In genomic region chrX:103464774-103465117, GRCh38 we compare ENCODE assay signal across 8 cellular contexts. TPM values are rescaled to one million over a fixed set of nuclear protein-coding genes. Genes with fewer than 3 reads are reported as not detected.
DNase-seq lines count a peak whose midpoint lies in the region; ATAC-seq and TF ChIP-seq lines count a peak whose summit lies in the region.

No MANE protein-coding gene starts in this region.

- H3K4me2 ChIP-seq in OCI-LY3 (ENCODE audit: low read length) (peak overlapping the region; percentile 86), fibroblast of lung (ENCODE audit: extremely low read depth, insufficient read depth, low read length) (peak overlapping the region; percentile 71)

- H3K36me3 ChIP-seq in OCI-LY3 (replicated peaks; ENCODE audit: low read depth, low read length), result no peaks in the 10 kb centered on the region
- H3K36me3 ChIP-seq in fibroblast of lung (ENCODE audit: control insufficient read depth, insufficient read depth, low read length), result no peaks in the 10 kb centered on the region
- H3K36me3 ChIP-seq in stomach, result no peaks in the 10 kb centered on the region

- H3K36me3 Mint-ChIP-seq in neural crest cell (ENCODE audit: low read depth), result peaks cover 4% of the 10 kb centered on the region

- WGBS in stomach, 5 donors, result 0 to 14% (median 2%) methylated on average over 3 of the region's 3 CpGs

- intact Hi-C loops in stomach (cut with DNase I; ENCODE audit: low total_unique reads), result loop anchor here (10.0 kb wide), 1 partner anchor 130 kb away; the partner anchor contains the start of gene TCEAL7

- H3K27me3 Mint-ChIP-seq in neural crest cell (ENCODE audit: low read depth), result no peaks in the 10 kb centered on the region

- peaks cover 13% of the 10 kb centered on the region for H3K4me1 Mint-ChIP-seq in neural crest cell

- H3K4me3 Mint-ChIP-seq in neural crest cell, result peak overlapping the region; percentile 54

- H3K4me1 ChIP-seq in OCI-LY3 (ENCODE audit: low read length) (peaks cover 2% of the 10 kb centered on the region; the same call in 1 of the 2 replicates), fibroblast of lung (ENCODE audit: control insufficient read depth, extremely low read depth, insufficient read depth, low read length) (peaks cover 2% of the 10 kb centered on the region), stomach (no peaks in the 10 kb centered on the region)

- peak overlapping the region; percentile 28; the same call in 1 of the 2 replicates for H2AFZ ChIP-seq in OCI-LY3 (ENCODE audit: low read depth, low read length)
- H2AFZ ChIP-seq in fibroblast of lung (ENCODE audit: low read length), result peak overlapping the region; percentile 59

- peaks cover 2% of the 10 kb centered on the region for H3K9me3 Mint-ChIP-seq in neural crest cell

- ATAC-seq in GM19455 (IDR thresholded peaks at IDR 0.05; ENCODE audit: unreplicated experiment), result peak; percentile 92
- ATAC-seq in HG03575 (IDR thresholded peaks at IDR 0.05; ENCODE audit: extremely low read depth, insufficient number of reproducible peaks, low FRiP score, unreplicated experiment), result peak; percentile 84

- TF ChIP-seq POLR2A in stomach (IDR thresholded peaks at IDR 0.05), result no peak

- no peak overlapping the region for H3K27ac ChIP-seq in OCI-LY3 (ENCODE audit: low read length)
- H3K27ac ChIP-seq in fibroblast of lung (ENCODE audit: insufficient read depth, low read length), result no peak overlapping the region
- H3K27ac ChIP-seq in stomach, result no peak overlapping the region

- TF ChIP-seq CTCF in OCI-LY3 (IDR thresholded peaks at IDR 0.05; ENCODE audit: low read depth, low read length) (peak; percentile 70), fibroblast of lung (conservative IDR thresholded peaks at IDR 0.05 in 1 of 2, IDR thresholded peaks at IDR 0.05 in 1 of 2; ENCODE audit: low read depth in 1 of 2, low read length in 2 of 2) (peak; percentile 71 to 78), neural crest cell (conservative IDR thresholded peaks at IDR 0.05) (peak; percentile 78), stomach (IDR thresholded peaks at IDR 0.05) (peak in 5 of 7 experiments; percentile 46 to 70 (median 66))

- H4K20me1 ChIP-seq in OCI-LY3 (ENCODE audit: insufficient read depth, low read length) (no peaks in the 10 kb centered on the region), fibroblast of lung (ENCODE audit: control insufficient read depth, extremely low read depth, insufficient read depth, low read length) (no peaks in the 10 kb centered on the region)

- H3K9me3 ChIP-seq in OCI-LY3 (ENCODE audit: insufficient read depth, low read length) (no peaks in the 10 kb centered on the region), fibroblast of lung (ENCODE audit: control insufficient read depth, insufficient read depth, low read depth, low read length) (no peaks in the 10 kb centered on the region), stomach (peaks cover 0 to 4% (median 2%) of the 10 kb centered on the region in 4 donors)

- H3K9ac ChIP-seq in OCI-LY3 (ENCODE audit: low read length) (peak overlapping the region; percentile 43), fibroblast of lung (ENCODE audit: insufficient read depth, low read length) (no peak overlapping the region)

- no peaks in the 10 kb centered on the region for H3K79me2 ChIP-seq in OCI-LY3 (ENCODE audit: low read length)
- no peaks in the 10 kb centered on the region for H3K79me2 ChIP-seq in fibroblast of lung (ENCODE audit: control insufficient read depth, insufficient read depth, low read length)

- no peak for TF ChIP-seq EP300 in stomach (IDR thresholded peaks at IDR 0.05)

- DNase-seq in COLO668 (lab: John Stamatoyannopoulos, UW; ENCODE audit: unreplicated experiment) (peak; percentile 17), activated T-cell treated with anti-CD3 and anti-CD28 coated beads for 48 hours (ENCODE audit: low read depth) (peak; percentile 54), fibroblast of lung (ENCODE audit: low read depth in 2 of 2) (peak; percentile 53 to 77), neural crest cell (ENCODE audit: low read depth, low spot score) (peak; percentile 66), stomach (peak; percentile 74)

- peak overlapping the region; percentile 57 for H3K27ac Mint-ChIP-seq in neural crest cell (ENCODE audit: unreplicated experiment)

- H3K4me3 ChIP-seq in OCI-LY3 (ENCODE audit: low read length) (peak overlapping the region; percentile 73), fibroblast of lung (replicated peaks in 1 of 4; ENCODE audit: control extremely low read depth in 1 of 4, insufficient read depth in 1 of 4, low read depth in 3 of 4, low read length in 4 of 4) (peak overlapping the region in 3 of 4 experiments; percentile 8 to 44 (median 10)), stomach (peak overlapping the region; percentile 16 to 29 (median 28))

- H3K27me3 ChIP-seq in OCI-LY3 (ENCODE audit: low read depth, low read length) (no peaks in the 10 kb centered on the region), fibroblast of lung (ENCODE audit: control insufficient read depth, insufficient read depth, low read length) (no peaks in the 10 kb centered on the region), stomach (no peaks in the 10 kb centered on the region)

RNA-seq across cellular contexts. Expression of gene RAB40A, which starts 54.5 kb away (rescaled TPM):
- under 0.01 and 0.17 TPM in 2 replicates for total RNA-seq in fibroblast of lung
- polyA plus RNA-seq in fibroblast of lung, result 0.06 and 0.07 TPM in 2 replicates
- polyA plus RNA-seq in fibroblast of lung (2012), result 0.35 and 0.48 TPM in 2 replicates
- polyA minus RNA-seq in fibroblast of lung (ENCODE audit: low replicate concordance), result not detected in 2 replicates
- 0.34 and 0.70 TPM in 2 replicates for total RNA-seq in neural crest cell
- total RNA-seq in stomach, result under 1 TPM in 2 of 5 donors, not detected in 3; 0.58 to 0.73 TPM
- under 1 TPM; 0.19 to 0.98 (median 0.61) TPM for polyA plus RNA-seq in stomach

Comparison
In these comparisons a context has a peak if more than half of its experiments do, and no peak if none do; other contexts are left out.
1. DNase-seq: peak in every context shown above with its lines; median percentile 74 in stomach; 66 in neural crest cell; 65 in fibroblast of lung; 54 in activated T-cell treated with anti-CD3 and anti-CD28 coated beads for 48 hours; 17 in COLO668.
2. H3K4me3 ChIP-seq: peak in every context shown above with its lines; median percentile 73 in OCI-LY3; 28 in stomach; 10 in fibroblast of lung.